ENCODE assay signal across 8 cellular contexts in the genomic region with DNA sequence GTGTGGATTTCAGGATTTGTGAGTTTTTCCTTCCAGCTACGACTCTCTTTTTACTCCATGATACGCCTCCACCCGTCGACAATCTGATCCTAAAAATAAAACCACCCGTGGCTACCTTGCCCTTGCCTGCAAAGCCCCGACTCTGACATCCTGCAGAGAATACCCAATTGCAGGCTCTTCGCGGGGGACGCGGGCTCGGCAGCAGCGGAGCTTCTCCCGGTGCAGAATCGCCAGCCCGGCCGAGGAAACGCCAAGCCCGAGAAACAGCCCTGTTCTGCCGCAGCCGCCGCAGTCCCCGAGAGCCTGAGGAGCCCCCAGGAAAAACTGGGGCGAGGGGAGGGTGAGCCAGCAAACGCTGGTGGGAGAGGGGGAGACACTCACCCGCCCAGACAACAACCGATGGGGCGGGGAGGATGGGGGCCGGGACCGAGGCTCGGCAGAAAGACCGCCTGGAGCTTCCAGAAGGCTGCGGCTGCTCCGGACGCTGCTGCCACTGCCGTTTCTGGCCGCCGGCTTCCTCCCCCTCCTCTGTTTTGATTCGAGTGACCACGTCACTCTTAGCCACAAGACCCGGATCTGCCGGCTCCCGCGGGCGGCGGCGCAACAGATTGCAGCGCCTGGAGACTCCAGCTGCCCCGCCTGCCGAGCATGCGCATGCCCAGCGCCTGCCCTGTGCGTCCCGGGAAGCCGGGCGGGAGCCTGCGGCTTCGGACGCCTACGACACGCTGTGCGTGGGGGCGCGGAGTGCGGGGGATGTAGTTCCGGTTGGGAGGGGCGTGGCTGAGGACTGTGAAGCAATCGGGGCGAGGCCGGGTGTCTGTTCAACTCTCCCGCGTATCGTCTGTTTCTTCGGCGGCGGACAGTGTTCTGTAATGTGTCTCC. TPM values are rescaled to one million over a fixed set of nuclear protein-coding genes. Genes with fewer than 3 reads are reported as not detected.
A peak's percentile ranks its signal among the peaks of the same experiment; 100 is the strongest.
DNase-seq lines count a peak whose midpoint lies in the region; ATAC-seq and TF ChIP-seq lines count a peak whose summit lies in the region.

A gene (minus strand): TSS at position 508 of the 882 bp plus-strand sequence. CDS start 33,720 bp downstream, outside the sequence.

- H3K36me3 ChIP-seq in left ventricle myocardium inferior (no peaks in the 10 kb centered on the region), prostate gland (no peaks in the 10 kb centered on the region)

- H3K4me1 Mint-ChIP-seq in T-helper 17 cell, result peaks cover 24% of the 10 kb centered on the region

- DNase-seq in GM13977 (ENCODE audit: low spot score) (peak; percentile 88), NCI-H146 treated with DMSO at 0.1 percent for 48 hours (lab: John Stamatoyannopoulos, UW; ENCODE audit: unreplicated experiment) (peak; percentile 94), T-helper 17 cell (peak; percentile 62 to 84 (median 82)), left ventricle myocardium inferior (peak; percentile 98), prostate gland (ENCODE audit: low spot score) (peak; percentile 96), ureter (ENCODE audit: low spot score) (peak; percentile 98)

- peaks cover 52% of the 10 kb centered on the region for H3K4me1 ChIP-seq in left ventricle myocardium inferior
- peaks cover 12% of the 10 kb centered on the region for H3K4me1 ChIP-seq in prostate gland (replicated peaks)

- H3K36me3 Mint-ChIP-seq in T-helper 17 cell (ENCODE audit: low read depth), result no peaks in the 10 kb centered on the region

- H3K4me3 ChIP-seq in left ventricle myocardium inferior (peak within 1 kb of the TSS; percentile 98), prostate gland (peak within 1 kb of the TSS; percentile 88 to 99)

- intact Hi-C loops in left ventricle myocardium inferior (cut with micrococcal nuclease) (loop anchor here (5.0 kb wide), 1 partner anchor 111 kb away; a partner anchor contains a TSS), prostate gland (cut with DNase I) (loop anchor here (2.0 to 10.0 kb wide), 5 partner anchors 59 to 339 kb away; a partner anchor contains a TSS)

- peak; percentile 78 for ATAC-seq in HG02852 (IDR thresholded peaks at IDR 0.05; ENCODE audit: unreplicated experiment)
- peak; percentile 81 for ATAC-seq in T-helper 17 cell

- peak within 1 kb of the TSS; percentile 93 for H3K27ac Mint-ChIP-seq in T-helper 17 cell

- WGBS in prostate gland, result under 1% methylated on average over 60 of the region's 75 CpGs

- H3K27ac ChIP-seq in angular gyrus (ENCODE audit: low read depth, low read length), result peak within 1 kb of the TSS; percentile 96
- peak within 1 kb of the TSS; percentile 99 for H3K27ac ChIP-seq in left ventricle myocardium inferior (replicated peaks)
- H3K27ac ChIP-seq in prostate gland, result peak within 1 kb of the TSS; percentile 99

- H3K4me3 Mint-ChIP-seq in T-helper 17 cell, result peak within 1 kb of the TSS; percentile 92

- H3K27me3 ChIP-seq in left ventricle myocardium inferior (ENCODE audit: low read depth) (no peaks in the 10 kb centered on the region), prostate gland (replicated peaks; ENCODE audit: insufficient read depth) (no peaks in the 10 kb centered on the region)

- no peaks in the 10 kb centered on the region for H3K27me3 Mint-ChIP-seq in T-helper 17 cell

- no peaks in the 10 kb centered on the region for H3K9me3 ChIP-seq in T-helper 17 cell (ENCODE audit: control insufficient read depth, low read length, poor library complexity, severe bottlenecking)
- H3K9me3 ChIP-seq in left ventricle myocardium inferior (replicated peaks), result no peaks in the 10 kb centered on the region
- H3K9me3 ChIP-seq in prostate gland, result no peaks in the 10 kb centered on the region

- TF ChIP-seq CTCF in GM13977 (IDR thresholded peaks at IDR 0.05; ENCODE audit: extremely low read depth, insufficient read depth, missing control alignments), result no peak
- peak; percentile 45 for TF ChIP-seq CTCF in left ventricle myocardium inferior (IDR thresholded peaks at IDR 0.05; ENCODE audit: borderline replicate concordance)
- peak in 2 of 4 experiments; percentile 52 to 70 for TF ChIP-seq CTCF in prostate gland (IDR thresholded peaks at IDR 0.05)

- in situ Hi-C loops in GM13977 (cut with MboI; ENCODE audit: low pct_unique_long_range_greater_than_20kb, low sequenced_read_pairs, unreplicated experiment), result loop anchor here (10.0 kb wide), 1 partner anchor 164 kb away; no protein-coding TSS in a partner anchor

- TF ChIP-seq POLR2A in prostate gland (IDR thresholded peaks at IDR 0.05), result peak; percentile 97

RNA-seq across cellular contexts. Expression of the gene that starts here (rescaled TPM):
- total RNA-seq in T-helper 17 cell (1 to 10 TPM; 8.3 to 9.3 TPM), left ventricle myocardium inferior (11.4 TPM), prostate gland (100 to 1,000 TPM in 1 of 2 donors, 10 to 100 TPM in 1; 36.1 to 101 TPM), ureter (48.6 TPM)

Comparison
In these comparisons a context has a peak if more than half of its experiments do, and no peak if none do; other contexts are left out.
1. Peak in every context shown above with its lines: DNase-seq, ATAC-seq, H3K4me3 ChIP-seq and H3K27ac ChIP-seq.